In the genomic region with DNA sequence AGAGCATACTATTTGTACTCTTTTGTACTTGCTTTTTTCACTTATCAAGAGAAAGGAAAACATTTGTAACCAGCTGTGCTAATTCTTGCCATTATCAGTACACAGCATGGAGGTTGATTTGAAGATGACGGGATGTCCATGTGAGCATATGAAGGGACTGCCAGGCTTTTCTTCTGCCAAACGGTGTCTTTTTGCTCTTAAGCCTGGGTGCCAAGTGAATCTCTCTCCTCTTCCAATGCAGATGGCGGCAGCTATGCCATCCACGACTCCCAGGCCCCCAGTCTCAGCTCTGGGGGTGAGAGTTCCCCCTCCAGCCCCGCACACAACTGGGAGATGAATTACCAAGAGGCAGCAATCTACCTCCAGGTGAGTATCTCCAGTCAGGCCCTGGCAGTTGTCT, we compare ENCODE assay signal across 12 cellular contexts. TPM values are rescaled to one million over a fixed set of nuclear protein-coding genes. Genes with fewer than 3 reads are reported as not detected.
DNase-seq lines count a peak whose midpoint lies in the region; ATAC-seq, FAIRE-seq and TF ChIP-seq lines count a peak whose summit lies in the region.
"Had no signal": no experiment of that assay in that cellular context is flagged by ENCODE, and none has a peak within 500 bp of the region (broad histone marks: within the 10 kb centered on the region; RNA-seq: fewer than 3 reads in every experiment).

No MANE protein-coding gene starts in this region.

- intact Hi-C loops in CD4-positive, alpha-beta T cell (cut with DNase I, micrococcal nuclease) = no loop called here
- intact Hi-C loops in dorsolateral prefrontal cortex (cut with DNase I) = no loop called here
- intact Hi-C loops in pancreas (cut with DNase I) = no loop called here

- TF ChIP-seq CTCF in CD4-positive, alpha-beta T cell (IDR thresholded peaks at IDR 0.05) = no peak
- TF ChIP-seq CTCF in dorsolateral prefrontal cortex (IDR thresholded peaks at IDR 0.05 in 54 of 56, conservative IDR thresholded peaks at IDR 0.05 in 2 of 56; ENCODE audit: low read depth in 1 of 56, partially characterized antibody in 56 of 56) (no peak), pancreas (IDR thresholded peaks at IDR 0.05) (no peak)

- H3K4me3 Mint-ChIP-seq in CD4-positive, alpha-beta T cell = peak overlapping the region; percentile 20

- H3K4me1 ChIP-seq in pancreas = peaks cover 39 to 49% (median 40%) of the 10 kb centered on the region in 3 donors

- no peak for ATAC-seq in CD4-positive, alpha-beta T cell (ENCODE audit: poor library complexity)
- peak; percentile 26 to 45 (median 36) for ATAC-seq in pancreas
- ATAC-seq in GM19324 (IDR thresholded peaks at IDR 0.05; ENCODE audit: low FRiP score, unreplicated experiment) = no peak
- no peak for ATAC-seq in HG02852 (IDR thresholded peaks at IDR 0.05; ENCODE audit: unreplicated experiment)

- peaks cover 45% of the 10 kb centered on the region for H3K4me1 Mint-ChIP-seq in CD4-positive, alpha-beta T cell (ENCODE audit: low read depth)

- peak overlapping the region; percentile 90 for H3K27ac Mint-ChIP-seq in CD4-positive, alpha-beta T cell

- H3K36me3 ChIP-seq in pancreas = no peaks in the 10 kb centered on the region
- H3K36me3 ChIP-seq: MG63 had no signal

- H3K36me3 Mint-ChIP-seq in CD4-positive, alpha-beta T cell (ENCODE audit: low read depth) = peaks cover 34% of the 10 kb centered on the region

- H3K9me3 Mint-ChIP-seq in CD4-positive, alpha-beta T cell = no peaks in the 10 kb centered on the region

- POLR2A ChIA-PET in CD4-positive, alpha-beta T cell (lab: Charles Lee) = interaction anchor here (0.6 to 0.9 kb wide), 3 partner anchors 27 to 322 kb away, joined by 3 read pairs; no protein-coding TSS in a partner anchor

- CTCF ChIA-PET in CD4-positive, alpha-beta T cell (lab: Charles Lee) = no interaction called here

- FAIRE-seq in pancreas (lab: Jason Lieb, UNC) = no peak

- 44 to 46% methylated on average over 5 of the region's 5 CpGs for WGBS in pancreas, 2 donors

- H3K4me3 ChIP-seq in dorsolateral prefrontal cortex (peak overlapping the region in 4 of 59 donors; percentile 10 to 33 (median 19)), pancreas (no peak overlapping the region)
- H3K4me3 ChIP-seq: MG63 had no signal

- H3K9me3 ChIP-seq in CD4-positive, alpha-beta T cell (ENCODE audit: control insufficient read depth, low read length) = no peaks in the 10 kb centered on the region
- no peaks in the 10 kb centered on the region for H3K9me3 ChIP-seq in pancreas
- H3K9me3 ChIP-seq: MG63 had no signal

- peak overlapping the region; percentile 14 for H3K27ac ChIP-seq in CD4-positive, alpha-beta T cell (ENCODE audit: low read depth, low read length)
- H3K27ac ChIP-seq in dorsolateral prefrontal cortex = peak overlapping the region; percentile 31 to 98 (median 92)
- peak overlapping the region; percentile 19 to 75 (median 58) for H3K27ac ChIP-seq in pancreas

- no peaks in the 10 kb centered on the region for H3K27me3 ChIP-seq in CD4-positive, alpha-beta T cell (ENCODE audit: control insufficient read depth, insufficient read depth, low read length)
- H3K27me3 ChIP-seq in dorsolateral prefrontal cortex (no peaks in the 10 kb centered on the region), pancreas (no peaks in the 10 kb centered on the region)
- H3K27me3 ChIP-seq: MG63 had no signal

- DNase-seq in CD4-positive, alpha-beta T cell = no peak
- DNase-seq in NCI-H446 (lab: John Stamatoyannopoulos, UW) = peak; percentile 41 to 82
- DNase-seq in dorsolateral prefrontal cortex = no peak
- DNase-seq in pancreas = peak in 1 of 6 donors; percentile 38
- no peak for DNase-seq in AML-193 (lab: John Stamatoyannopoulos, UW)
- no peak for DNase-seq in NCI-H226
- DNase-seq: activated gamma-delta T cell treated with Interleukin-2 at 50 U/mL for 16 hours, EL, SW 1271 had no signal

- no peaks in the 10 kb centered on the region for H3K27me3 Mint-ChIP-seq in CD4-positive, alpha-beta T cell

RNA-seq across cellular contexts. Expression of a gene that starts 38.9 kb away (rescaled TPM):
- 10 to 100 TPM; 52.4 to 59.7 TPM for total RNA-seq in CD4-positive, alpha-beta T cell
- 100 to 1,000 TPM in 13 of 120 experiments, 10 to 100 TPM in 107; 45.9 to 150 (median 76.0) TPM for total RNA-seq in dorsolateral prefrontal cortex
- total RNA-seq in pancreas = 10 to 100 TPM; 39.4 to 80.4 (median 52.0) TPM
- 10 to 100 TPM; 73.1 to 83.4 TPM for polyA plus RNA-seq in pancreas

Comparison
In these comparisons a context has a peak if more than half of its experiments do, and no peak if none do; other contexts are left out.
1. ATAC-seq: peak in pancreas (4 of 4); none in CD4-positive, alpha-beta T cell (single experiment), GM19324 (single experiment) and HG02852 (single experiment).
2. DNase-seq: peak in NCI-H446 (2 of 2); none in CD4-positive, alpha-beta T cell (0 of 10), dorsolateral prefrontal cortex (0 of 10), AML-193 (0 of 2) and NCI-H226 (single experiment).
3. H3K27ac ChIP-seq: peak in every context shown above with its lines; median percentile 92 in dorsolateral prefrontal cortex; 58 in pancreas; 14 in CD4-positive, alpha-beta T cell.